Comparison of ENCODE assay signal across 15 cellular contexts in genomic region chr14:37697489-37698121, GRCh38.
DNase-seq lines count a peak whose midpoint lies in the region; ATAC-seq, FAIRE-seq and TF ChIP-seq lines count a peak whose summit lies in the region.
"Had no signal": no experiment of that assay in that cellular context is flagged by ENCODE, and none has a peak within 500 bp of the region (broad histone marks: within the 10 kb centered on the region; RNA-seq: fewer than 3 reads in every experiment).

No MANE protein-coding gene starts in this region.

- no peak overlapping the region for H3K4me3 Mint-ChIP-seq in astrocyte (ENCODE audit: unreplicated experiment)

- H3K4me3 ChIP-seq in astrocyte (ENCODE audit: insufficient read depth, low read depth, low read length) (peak overlapping the region; percentile 22), hepatocyte (no peak overlapping the region)
- H3K4me3 ChIP-seq: SJCRH30 had no signal

- H4K20me1 ChIP-seq in astrocyte (ENCODE audit: insufficient read depth, low read length): no peaks in the 10 kb centered on the region
- no peaks in the 10 kb centered on the region for H4K20me1 ChIP-seq in hepatocyte (ENCODE audit: insufficient read depth, poor library complexity, severe bottlenecking)

- peaks cover 3% of the 10 kb centered on the region for H3K27me3 Mint-ChIP-seq in astrocyte (ENCODE audit: low read depth, unreplicated experiment)

- no peaks in the 10 kb centered on the region for H3K79me2 ChIP-seq in astrocyte (ENCODE audit: insufficient read depth, low read length)
- H3K79me2 ChIP-seq in hepatocyte: no peaks in the 10 kb centered on the region

- no peak for TF ChIP-seq CTCF in 22Rv1 (IDR thresholded peaks at IDR 0.05)
- no peak for TF ChIP-seq CTCF in astrocyte (IDR thresholded peaks at IDR 0.05; ENCODE audit: insufficient read depth, low read depth, low read length)
- TF ChIP-seq CTCF in hepatocyte (IDR thresholded peaks at IDR 0.05; ENCODE audit: poor library complexity): no peak

- H3K9me3 ChIP-seq in astrocyte (ENCODE audit: insufficient read depth, low read depth, low read length): no peaks in the 10 kb centered on the region
- peaks cover 8% of the 10 kb centered on the region for H3K9me3 ChIP-seq in hepatocyte (ENCODE audit: low read depth)
- H3K9me3 ChIP-seq: SJCRH30 had no signal

- H3K36me3 ChIP-seq in astrocyte (ENCODE audit: insufficient read depth, low read length) (no peaks in the 10 kb centered on the region), hepatocyte (replicated peaks; ENCODE audit: insufficient read depth, low read depth) (no peaks in the 10 kb centered on the region)
- H3K36me3 ChIP-seq: SJCRH30 had no signal

- H3K27me3 ChIP-seq in astrocyte (ENCODE audit: insufficient read depth, low read length): no peaks in the 10 kb centered on the region
- H3K27me3 ChIP-seq in hepatocyte: no peaks in the 10 kb centered on the region
- H3K27me3 ChIP-seq: SJCRH30 had no signal

- peak; percentile 69 for FAIRE-seq in astrocyte (lab: Jason Lieb, UNC)
- FAIRE-seq: H1 had no signal

- no peak for ATAC-seq in GM18517 (IDR thresholded peaks at IDR 0.05; ENCODE audit: unreplicated experiment)
- no peak for ATAC-seq in HG02973 (IDR thresholded peaks at IDR 0.05; ENCODE audit: unreplicated experiment)

- H2AFZ ChIP-seq in astrocyte (ENCODE audit: low read depth, low read length): no peak overlapping the region
- no peak overlapping the region for H2AFZ ChIP-seq in hepatocyte

- H3K9me3 Mint-ChIP-seq in astrocyte (ENCODE audit: unreplicated experiment): peaks cover 9% of the 10 kb centered on the region

- DNase-seq in HCEC 1CT (peak; percentile 79), astrocyte (ENCODE audit: low read depth) (peak; percentile 87), hepatocyte (ENCODE audit: low spot score) (peak; percentile 44), T-helper 2 cell (no peak), foreskin melanocyte (no peak)
- DNase-seq: activated naive CD4-positive, alpha-beta T cell treated with Interleukin-2 at 50 U/mL for 16 hours; central memory CD4-positive, alpha-beta T cell; MM.1S; NCI-H2081 treated with DMSO at 0.1 percent for 48 hours; SJCRH30; stimulated activated CD4-positive, alpha-beta T cell treated with anti-CD3 and anti-CD28 coated beads, Interleukin-12 subunit alpha, Interleukin-12 subunit beta, amount 100 ng/mL, for 4 hours had no signal

- H3K27ac ChIP-seq in 22Rv1 (0 out of 2 replicates have a peak overlapping the region, but pooled peaks have one; percentile 1), astrocyte (ENCODE audit: low read depth, low read length) (peak overlapping the region; percentile 47), hepatocyte (peak overlapping the region; percentile 50)
- H3K27ac ChIP-seq: SJCRH30 had no signal

- H3K27ac Mint-ChIP-seq in astrocyte (ENCODE audit: unreplicated experiment): peak overlapping the region; percentile 72

- H3K36me3 Mint-ChIP-seq in astrocyte (ENCODE audit: low read depth, unreplicated experiment): no peaks in the 10 kb centered on the region

- peaks cover 21% of the 10 kb centered on the region for H3K4me1 Mint-ChIP-seq in astrocyte (ENCODE audit: low read depth, unreplicated experiment)

- H3K4me2 ChIP-seq in astrocyte (ENCODE audit: low read length) (peak overlapping the region; percentile 72), hepatocyte (peak overlapping the region; percentile 24)

- no peaks in the 10 kb centered on the region for H3K9me2 ChIP-seq in hepatocyte (replicated peaks; ENCODE audit: insufficient read depth)

- H3K4me1 ChIP-seq in astrocyte (ENCODE audit: insufficient read depth, low read length) (peaks cover 9% of the 10 kb centered on the region), hepatocyte (ENCODE audit: insufficient read depth) (peaks cover 26% of the 10 kb centered on the region)

- H3K9ac ChIP-seq in astrocyte (ENCODE audit: low read length): no peak overlapping the region

Comparison
In these comparisons a context has a peak if more than half of its experiments do, and no peak if none do; other contexts are left out.
1. DNase-seq: peak in HCEC 1CT (single experiment), astrocyte (single experiment) and hepatocyte (single experiment); none in T-helper 2 cell (0 of 5) and foreskin melanocyte (single experiment).
2. Peak in every context shown above with its lines, with median percentiles within 50 percentile points of each other: H3K27ac ChIP-seq.